In the genomic region with DNA sequence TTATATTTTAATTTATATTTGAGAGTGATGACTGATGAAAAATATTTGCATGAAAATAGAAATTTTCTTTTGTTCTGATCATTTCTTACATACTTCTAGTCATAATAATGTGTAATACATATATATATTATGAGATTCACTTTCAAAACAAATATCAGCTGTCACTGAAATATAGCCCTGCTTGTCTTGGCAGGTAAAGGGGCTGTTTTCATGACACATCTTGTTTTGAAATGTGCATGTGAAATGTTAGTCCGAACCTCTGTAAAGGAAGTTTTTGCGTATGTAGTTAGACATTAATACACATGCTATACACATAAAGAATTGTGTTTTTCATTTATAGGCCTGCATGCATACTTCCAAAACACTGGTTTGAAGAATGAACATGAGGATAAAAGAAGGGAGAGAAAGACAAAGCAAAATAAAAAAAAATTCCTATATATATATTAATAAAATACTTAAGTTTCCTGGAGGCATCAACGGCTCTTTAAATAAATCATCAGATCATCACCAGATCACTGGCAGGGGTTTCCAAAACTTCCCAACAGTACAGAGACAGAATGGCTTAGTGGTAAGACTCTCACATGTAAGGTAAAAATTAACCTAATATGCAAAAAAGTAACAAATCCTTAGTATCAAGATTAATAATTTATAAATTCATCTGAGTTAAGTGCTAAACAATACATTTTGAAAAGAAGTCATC, we compare ENCODE assay signal across 9 cellular contexts.
DNase-seq lines count a peak whose midpoint lies in the region; ATAC-seq and TF ChIP-seq lines count a peak whose summit lies in the region.
"Had no signal": no experiment of that assay in that cellular context is flagged by ENCODE, and none has a peak within 500 bp of the region (broad histone marks: within the 10 kb centered on the region; RNA-seq: fewer than 3 reads in every experiment).

No MANE protein-coding gene starts in this region.

- H3K36me3 Mint-ChIP-seq in activated naive CD4-positive, alpha-beta T cell treated with anti-CD3 and anti-CD28 coated beads, Interleukin-2, amount 10 ng/mL, durations not matched to agents 7 days and 5 days: peaks cover 51% of the 10 kb centered on the region

- H3K36me3 ChIP-seq in KOPT-K1 (ENCODE audit: insufficient read depth, low read length) (peaks cover 45% of the 10 kb centered on the region), gastroesophageal sphincter (peaks cover 3 to 45% of the 10 kb centered on the region in 2 donors)

- H3K27ac Mint-ChIP-seq in activated naive CD4-positive, alpha-beta T cell treated with anti-CD3 and anti-CD28 coated beads, Interleukin-2, amount 10 ng/mL, durations not matched to agents 7 days and 5 days: peak overlapping the region; percentile 97

- CTCF ChIA-PET in activated naive CD4-positive, alpha-beta T cell treated with anti-CD3 and anti-CD28 coated beads, Interleukin-2, amount 10 ng/mL, durations not matched to agents 7 days and 5 days (lab: Charles Lee): no interaction called here

- ATAC-seq in HG02798 (IDR thresholded peaks at IDR 0.05; ENCODE audit: poor library complexity, unreplicated experiment): peak; percentile 25
- ATAC-seq in left colon: no peak
- ATAC-seq in gastroesophageal sphincter: no peak

- peak overlapping the region; percentile 58 for H3K27ac ChIP-seq in KOPT-K1 (ENCODE audit: low read depth, low read length, poor library complexity, severe bottlenecking)
- no peak overlapping the region for H3K27ac ChIP-seq in gastroesophageal sphincter

- intact Hi-C loops in left colon (cut with DNase I, micrococcal nuclease): no loop called here

- WGBS in gastroesophageal sphincter (ENCODE audit: low coverage in 1 of 2), 2 donors: 60 to 71% methylated on average over 3 of the region's 3 CpGs

- H3K9me3 Mint-ChIP-seq in activated naive CD4-positive, alpha-beta T cell treated with anti-CD3 and anti-CD28 coated beads, Interleukin-2, amount 10 ng/mL, durations not matched to agents 7 days and 5 days: peaks cover 5% of the 10 kb centered on the region

- H3K27me3 ChIP-seq in gastroesophageal sphincter: no peaks in the 10 kb centered on the region

- no peak for TF ChIP-seq EP300 in gastroesophageal sphincter (IDR thresholded peaks at IDR 0.05)

- no peak for TF ChIP-seq POLR2A in gastroesophageal sphincter (IDR thresholded peaks at IDR 0.05)

- no peaks in the 10 kb centered on the region for H3K27me3 Mint-ChIP-seq in activated naive CD4-positive, alpha-beta T cell treated with anti-CD3 and anti-CD28 coated beads, Interleukin-2, amount 10 ng/mL, durations not matched to agents 7 days and 5 days

- H3K4me1 Mint-ChIP-seq in activated naive CD4-positive, alpha-beta T cell treated with anti-CD3 and anti-CD28 coated beads, Interleukin-2, amount 10 ng/mL, durations not matched to agents 7 days and 5 days: peaks cover 69% of the 10 kb centered on the region

- H3K4me1 ChIP-seq in gastroesophageal sphincter: no peaks in the 10 kb centered on the region

- H3K4me3 ChIP-seq in gastroesophageal sphincter: no peak overlapping the region

- DNase-seq in activated naive CD4-positive, alpha-beta T cell treated with anti-CD3 and anti-CD28 coated beads, Interleukin-2, amount 10 ng/mL, durations not matched to agents 7 days and 5 days: no peak
- no peak for DNase-seq in activated naive CD4-positive, alpha-beta T cell treated with anti-CD3 and anti-CD28 coated beads, Interleukin-2, amount 50 U/mL, for 16 hours
- DNase-seq in left colon (no peak), MV-4-11 (lab: John Stamatoyannopoulos, UW) (no peak), hepatic stellate cell (ENCODE audit: low spot score) (no peak)
- DNase-seq: SHP77 treated with DMSO at 0.1 percent for 48 hours had no signal

- peak overlapping the region; percentile 43 for H3K4me3 Mint-ChIP-seq in activated naive CD4-positive, alpha-beta T cell treated with anti-CD3 and anti-CD28 coated beads, Interleukin-2, amount 10 ng/mL, durations not matched to agents 7 days and 5 days

- TF ChIP-seq CTCF in gastroesophageal sphincter (IDR thresholded peaks at IDR 0.05): no peak

- H3K9me3 ChIP-seq in KOPT-K1 (ENCODE audit: insufficient read depth, low read length, poor library complexity, severe bottlenecking): no peaks in the 10 kb centered on the region
- no peaks in the 10 kb centered on the region for H3K9me3 ChIP-seq in gastroesophageal sphincter
